ENCODE assay signal across 21 cellular contexts in genomic region chr6:120608826-120609225, GRCh38.
A peak's percentile ranks its signal among the peaks of the same experiment; 100 is the strongest.
DNase-seq lines count a peak whose midpoint lies in the region; ATAC-seq and TF ChIP-seq lines count a peak whose summit lies in the region.
"Had no signal": no experiment of that assay in that cellular context is flagged by ENCODE, and none has a peak within 500 bp of the region (broad histone marks: within the 10 kb centered on the region; RNA-seq: fewer than 3 reads in every experiment).

No MANE protein-coding gene starts in this region.

- H3K4me1 ChIP-seq in GM23338 (ENCODE audit: insufficient read depth) (peaks cover 12% of the 10 kb centered on the region; the same call in 1 of the 2 replicates), transverse colon (no peaks in the 10 kb centered on the region), stomach (peaks cover 0 to 10% (median 0%) of the 10 kb centered on the region in 4 donors)
- H3K4me1 ChIP-seq: left lung had no signal

- no peak for ATAC-seq in GM23338
- no peak for ATAC-seq in left colon
- ATAC-seq: left lung, Panc1 had no signal

- TF ChIP-seq POLR2A in transverse colon (IDR thresholded peaks at IDR 0.05), result no peak
- no peak for TF ChIP-seq POLR2A in stomach (IDR thresholded peaks at IDR 0.05)

- TF ChIP-seq CTCF in GM23338 (conservative IDR thresholded peaks at IDR 0.05; ENCODE audit: low read depth in 2 of 2) (no peak), epithelial cell of esophagus (IDR thresholded peaks at IDR 0.05; ENCODE audit: insufficient read depth, low read depth, low read length, missing control alignments) (no peak), transverse colon (IDR thresholded peaks at IDR 0.05) (no peak), foreskin fibroblast (IDR thresholded peaks at IDR 0.05; ENCODE audit: low read depth, low read length) (no peak), stomach (IDR thresholded peaks at IDR 0.05) (no peak)

- 0 to 64% methylated on average over 1 of the region's 1 CpG for WGBS in transverse colon (ENCODE audit: low coverage in 1 of 2), 2 donors
- WGBS in stomach, 5 donors, result 13 to 42% (median 24%) methylated on average over 1 of the region's 1 CpG

- peaks cover 19% of the 10 kb centered on the region for H3K4me1 Mint-ChIP-seq in GM23338
- H3K4me1 Mint-ChIP-seq: activated naive CD4-positive, alpha-beta T cell treated with anti-CD3 and anti-CD28 coated beads, Interleukin-2, amount 50 U/mL, for 24 hours; B cell; IgD-negative memory B cell had no signal

- peak overlapping the region; percentile 44; the same call in 1 of the 2 replicates for H2AFZ ChIP-seq in GM23338

- H3K4me3 Mint-ChIP-seq in GM23338, result no peak overlapping the region
- H3K4me3 Mint-ChIP-seq: activated naive CD4-positive, alpha-beta T cell treated with anti-CD3 and anti-CD28 coated beads, Interleukin-2, amount 50 U/mL, for 24 hours; B cell; IgD-negative memory B cell had no signal

- no peak overlapping the region for H3K27ac Mint-ChIP-seq in GM23338
- H3K27ac Mint-ChIP-seq: activated naive CD4-positive, alpha-beta T cell treated with anti-CD3 and anti-CD28 coated beads, Interleukin-2, amount 50 U/mL, for 24 hours; B cell; IgD-negative memory B cell had no signal

- DNase-seq in GM23338 (ENCODE audit: low spot score) (no peak), RKO (ENCODE audit: low spot score) (peak; percentile 21), epithelial cell of esophagus (ENCODE audit: low read depth) (peak; percentile 61), renal cortical epithelial cell (ENCODE audit: low read depth) (peak; percentile 18), transverse colon (no peak), left colon (no peak), foreskin fibroblast (no peak), stomach (no peak)
- DNase-seq: activated T-cell treated with anti-CD3 and anti-CD28 coated beads, Interleukin-2, amount 50 U/mL, for 1 hour; effector CD4-positive, alpha-beta T cell; GDM1; left lung; NCI-H1092 treated with DMSO at 0.1 percent for 48 hours; ovary; stimulated activated CD4-positive, alpha-beta T cell treated with anti-CD3 and anti-CD28 coated beads, Interleukin-4, amount 100 ng/mL, for 4 hours; stimulated activated CD8-positive, alpha-beta memory T cell treated with anti-CD3 and anti-CD28 coated beads, Interleukin-4, amount 100 ng/mL, for 48 hours had no signal

- no peaks in the 10 kb centered on the region for H3K27me3 ChIP-seq in GM23338 (ENCODE audit: insufficient read depth)
- no peaks in the 10 kb centered on the region for H3K27me3 ChIP-seq in transverse colon
- no peaks in the 10 kb centered on the region for H3K27me3 ChIP-seq in stomach
- H3K27me3 ChIP-seq: cardiac muscle cell, left lung, ovary had no signal

- intact Hi-C loops in transverse colon (cut with DNase I; ENCODE audit: low total_unique reads), result no loop called here
- intact Hi-C loops in left colon (cut with DNase I, micrococcal nuclease), result no loop called here
- intact Hi-C loops in stomach (cut with DNase I; ENCODE audit: low total_unique reads), result no loop called here

- H3K79me2 ChIP-seq in GM23338 (replicated peaks; ENCODE audit: insufficient read depth), result no peaks in the 10 kb centered on the region

- no peaks in the 10 kb centered on the region for H3K36me3 ChIP-seq in GM23338 (ENCODE audit: insufficient read depth)
- H3K36me3 ChIP-seq in transverse colon, result no peaks in the 10 kb centered on the region
- no peaks in the 10 kb centered on the region for H3K36me3 ChIP-seq in stomach
- H3K36me3 ChIP-seq: cardiac muscle cell, left lung, ovary had no signal

- no peaks in the 10 kb centered on the region for H3K27me3 Mint-ChIP-seq in GM23338 (ENCODE audit: insufficient read depth, low read depth, poor library complexity)
- H3K27me3 Mint-ChIP-seq: activated naive CD4-positive, alpha-beta T cell treated with anti-CD3 and anti-CD28 coated beads, Interleukin-2, amount 50 U/mL, for 24 hours; B cell; IgD-negative memory B cell had no signal

- TF ChIP-seq EP300 in transverse colon (IDR thresholded peaks at IDR 0.05; ENCODE audit: low read depth) (no peak), stomach (IDR thresholded peaks at IDR 0.05) (no peak)

- no peaks in the 10 kb centered on the region for H3K9me3 Mint-ChIP-seq in GM23338
- H3K9me3 Mint-ChIP-seq: activated naive CD4-positive, alpha-beta T cell treated with anti-CD3 and anti-CD28 coated beads, Interleukin-2, amount 50 U/mL, for 24 hours; IgD-negative memory B cell had no signal

- H3K36me3 Mint-ChIP-seq in GM23338 (ENCODE audit: low read depth), result no peaks in the 10 kb centered on the region
- H3K36me3 Mint-ChIP-seq: activated naive CD4-positive, alpha-beta T cell treated with anti-CD3 and anti-CD28 coated beads, Interleukin-2, amount 50 U/mL, for 24 hours; IgD-negative memory B cell had no signal

- H4K20me1 ChIP-seq in GM23338 (replicated peaks; ENCODE audit: insufficient read depth), result no peaks in the 10 kb centered on the region

- H3K27ac ChIP-seq in GM23338 (ENCODE audit: low read depth), result no peak overlapping the region
- H3K27ac ChIP-seq in transverse colon, result no peak overlapping the region
- H3K27ac ChIP-seq in stomach, result no peak overlapping the region
- H3K27ac ChIP-seq: cardiac muscle cell, left lung, ovary had no signal

- no peak overlapping the region for H3K4me2 ChIP-seq in GM23338

- in situ Hi-C loops in transverse colon (cut with MboI; ENCODE audit: low pct_ligation_motif_present in 1 of 4, low pct_unique_long_range_greater_than_20kb in 1 of 4, low sequenced_read_pairs in 3 of 4), result no loop called here

- no peaks in the 10 kb centered on the region for H3K9me3 ChIP-seq in transverse colon
- H3K9me3 ChIP-seq in stomach, result no peaks in the 10 kb centered on the region
- H3K9me3 ChIP-seq: left lung, ovary had no signal

- H3K4me3 ChIP-seq in GM23338 (no peak overlapping the region), epithelial cell of esophagus (ENCODE audit: low read length) (no peak overlapping the region), transverse colon (no peak overlapping the region), foreskin fibroblast (ENCODE audit: low read depth in 1 of 2, low read length in 2 of 2) (no peak overlapping the region), stomach (no peak overlapping the region)
- H3K4me3 ChIP-seq: cardiac muscle cell, left lung, ovary had no signal

- no peaks in the 10 kb centered on the region for H3F3A ChIP-seq in GM23338 (replicated peaks; ENCODE audit: low read depth)

- H3K9me2 ChIP-seq in GM23338 (ENCODE audit: insufficient read depth), result no peaks in the 10 kb centered on the region

TF ChIP-seq in GM23338, 12 proteins besides CTCF, POLR2A, EP300 and RAD21:
- TF ChIP-seq REST (IDR thresholded peaks at IDR 0.05; ENCODE audit: unreplicated experiment), result no peak
- TF ChIP-seq STAT1 (IDR thresholded peaks at IDR 0.05; ENCODE audit: unreplicated experiment), result no peak

Comparison
In these comparisons a context has a peak if more than half of its experiments do, and no peak if none do; other contexts are left out.
1. DNase-seq: peak in RKO (single experiment), epithelial cell of esophagus (single experiment) and renal cortical epithelial cell (single experiment); none in GM23338 (single experiment), transverse colon (single experiment), left colon (0 of 2), foreskin fibroblast (0 of 2) and stomach (single experiment).